In genomic region chr15:64093627-64094417, GRCh38 we compare ENCODE assay signal across 8 cellular contexts. TPM values are rescaled to one million over a fixed set of nuclear protein-coding genes. Genes with fewer than 3 reads are reported as not detected.
DNase-seq lines count a peak whose midpoint lies in the region; ATAC-seq, FAIRE-seq and TF ChIP-seq lines count a peak whose summit lies in the region.

Gene CIAO2A (minus strand): TSS chr15:64093838. CDS start chr15:64093768, 70 bp downstream.

- H3K27me3 ChIP-seq in keratinocyte (ENCODE audit: control insufficient read depth, extremely low read depth, insufficient read depth, low read length): no peaks in the 10 kb centered on the region

- H3K9me1 ChIP-seq in keratinocyte (ENCODE audit: control insufficient read depth, extremely low read depth, insufficient read depth, low read length): no peaks in the 10 kb centered on the region

- dilution Hi-C loops in keratinocyte (cut with MboI; ENCODE audit: extremely low pct_ligation_motif_present, low sequenced_read_pairs): no loop called here

- DNase-seq in AG20443 (ENCODE audit: low spot score) (peak; percentile 93), NCI-H460 (ENCODE audit: extremely low read depth, low read depth) (peak; percentile 98), chondrocyte (ENCODE audit: low spot score) (no peak), keratinocyte (ENCODE audit: low read depth, low spot score) (peak; percentile 95)
- DNase-seq in activated CD4-positive, CD25-positive, alpha-beta regulatory T cell treated with anti-CD3 and anti-CD28 coated beads, Interleukin-2, amount 50 U/mL, for 72 hours: peak; percentile 84
- DNase-seq in stimulated activated CD4-positive, alpha-beta T cell treated with anti-CD3 and anti-CD28 coated beads, Interleukin-15, amount 100 ng/mL, for 1 hour (ENCODE audit: low read depth in 1 of 2, low spot score in 1 of 2): peak; percentile 71 to 76

- FAIRE-seq in keratinocyte (lab: Jason Lieb, UNC): peak; percentile 82

- H3K27me3 Mint-ChIP-seq in chondrocyte (ENCODE audit: low read depth): no peaks in the 10 kb centered on the region

- H3K9me3 ChIP-seq in keratinocyte (ENCODE audit: control insufficient read depth, low read depth, low read length): no peaks in the 10 kb centered on the region

- H3K27ac ChIP-seq in keratinocyte (ENCODE audit: control insufficient read depth, insufficient read depth, low read length): peak within 1 kb of the TSS; percentile 87

- no peak for TF ChIP-seq CTCF in chondrocyte (IDR thresholded peaks at IDR 0.05)
- no peak for TF ChIP-seq CTCF in keratinocyte (optimal IDR thresholded peaks at IDR 0.05 in 1 of 3, IDR thresholded peaks at IDR 0.05 in 1 of 3, conservative IDR thresholded peaks at IDR 0.05 in 1 of 3; ENCODE audit: extremely low read depth in 1 of 3, insufficient read depth in 2 of 3, low read length in 3 of 3)

- H3K27ac Mint-ChIP-seq in chondrocyte (ENCODE audit: unreplicated experiment): peak within 1 kb of the TSS; percentile 96

- peaks cover 63% of the 10 kb centered on the region for H3K4me1 Mint-ChIP-seq in chondrocyte (ENCODE audit: low read depth)

- H3K9me3 Mint-ChIP-seq in chondrocyte (ENCODE audit: low read depth): no peaks in the 10 kb centered on the region

- peaks cover 38% of the 10 kb centered on the region for H3K4me1 ChIP-seq in keratinocyte (ENCODE audit: control insufficient read depth, extremely low read depth, insufficient read depth, low read length)

- peaks cover 3% of the 10 kb centered on the region for H3K36me3 Mint-ChIP-seq in chondrocyte (ENCODE audit: low read depth)

- peaks cover 73% of the 10 kb centered on the region for H3K79me2 ChIP-seq in keratinocyte (ENCODE audit: control insufficient read depth, insufficient read depth, low read length)

- H2AFZ ChIP-seq in keratinocyte (ENCODE audit: control insufficient read depth, low read length): peak within 1 kb of the TSS; percentile 74

- peak within 1 kb of the TSS; percentile 97 for H3K4me3 Mint-ChIP-seq in chondrocyte (ENCODE audit: unreplicated experiment)

- peak within 1 kb of the TSS; percentile 96 for H3K4me2 ChIP-seq in keratinocyte (ENCODE audit: control insufficient read depth, extremely low read depth, insufficient read depth, low read depth, low read length)

- peak; percentile 61 for ATAC-seq in GM19043 (IDR thresholded peaks at IDR 0.05; ENCODE audit: low read depth, unreplicated experiment)
- peak; percentile 63 for ATAC-seq in HG03378 (IDR thresholded peaks at IDR 0.05; ENCODE audit: unreplicated experiment)

- peak within 1 kb of the TSS; percentile 79 for H3K9ac ChIP-seq in keratinocyte (ENCODE audit: control insufficient read depth, extremely low read depth, insufficient read depth, low read length)

- H4K20me1 ChIP-seq in keratinocyte (ENCODE audit: control insufficient read depth, extremely low read depth, insufficient read depth, low read length): no peaks in the 10 kb centered on the region

- H3K36me3 ChIP-seq in keratinocyte (ENCODE audit: control insufficient read depth in 2 of 2, extremely low read depth in 1 of 2, insufficient read depth in 2 of 2, low read length in 2 of 2): peaks cover 0 to 3% of the 10 kb centered on the region in 2 experiments

- H3K4me3 ChIP-seq in keratinocyte (ENCODE audit: control insufficient read depth in 2 of 3, extremely low read depth in 1 of 3, insufficient read depth in 2 of 3, low read depth in 1 of 3, low read length in 3 of 3): peak within 1 kb of the TSS; percentile 60 to 70 (median 66)

RNA-seq across cellular contexts. Expression of gene CIAO2A, which starts in this region (rescaled TPM):
- 126 and 150 TPM in 2 replicates for total RNA-seq in NCI-H460 (2014; rRNA removed; shearing (Covaris generic))
- 253 and 281 TPM in 2 replicates for polyA plus RNA-seq in NCI-H460 (2014; cell fraction: nucleus; rRNA removed)
- total RNA-seq in chondrocyte: 26.3 to 30.1 TPM (median 28.7 TPM) in 3 replicates
- 50.2 to 111 TPM (median 51.8 TPM) in 3 replicates for polyA plus RNA-seq in keratinocyte
- polyA plus RNA-seq in keratinocyte (2011; ENCODE audit: low read depth): 39.3 TPM
- 51.7 and 96.5 TPM in 2 replicates for polyA plus RNA-seq in keratinocyte (2011; cell fraction: cytosol; rRNA removed)
- polyA plus RNA-seq in keratinocyte (2011; cell fraction: nucleus; rRNA removed): 18.3 and 26.3 TPM in 2 replicates
- polyA plus RNA-seq in keratinocyte (2012; ENCODE audit: low replicate concordance): 40.5 and 54.7 TPM in 2 replicates
- 4.8 to 16.1 TPM (median 5.6 TPM) in 3 replicates for polyA minus RNA-seq in keratinocyte
- polyA minus RNA-seq in keratinocyte (2011; cell fraction: cytosol; rRNA and poly(A)+ RNA removed): 18.8 TPM
- polyA minus RNA-seq in keratinocyte (2011; cell fraction: nucleus; rRNA and poly(A)+ RNA removed): 5.2 and 5.7 TPM in 2 replicates
